13 cellular contexts compared by ENCODE assay signal in the genomic region with DNA sequence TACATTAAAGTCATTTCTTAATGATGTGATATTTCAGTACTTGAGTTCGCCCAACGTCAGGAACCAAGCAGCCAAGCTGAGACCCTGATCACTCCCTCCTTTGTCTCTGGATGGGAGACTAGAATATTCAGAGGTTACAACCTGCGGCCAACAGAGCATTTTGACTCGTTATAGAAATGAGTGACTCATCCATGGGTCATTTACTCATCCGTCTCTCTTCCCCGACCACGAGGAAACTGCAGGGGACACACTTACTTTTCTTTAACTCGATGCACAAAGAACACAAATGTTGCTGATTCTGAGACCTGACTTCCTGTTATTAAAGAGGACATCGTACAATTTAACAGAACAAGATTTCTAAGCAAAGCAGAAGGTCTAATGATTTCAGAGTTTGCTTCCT.
DNase-seq lines count a peak whose midpoint lies in the region; ATAC-seq, FAIRE-seq and TF ChIP-seq lines count a peak whose summit lies in the region.
"Had no signal": no experiment of that assay in that cellular context is flagged by ENCODE, and none has a peak within 500 bp of the region (broad histone marks: within the 10 kb centered on the region; RNA-seq: fewer than 3 reads in every experiment).

No MANE protein-coding gene starts in this region.

- H3K4me3 ChIP-seq in endothelial cell of umbilical vein (replicated peaks in 1 of 3; ENCODE audit: insufficient read depth in 1 of 3, low read depth in 1 of 3, low read length in 3 of 3) (no peak overlapping the region), small intestine (ENCODE audit: low read depth in 1 of 2, low read length in 2 of 2) (no peak overlapping the region)
- H3K4me3 ChIP-seq: skin epidermis had no signal

- H3K27ac ChIP-seq in endothelial cell of umbilical vein (ENCODE audit: insufficient read depth, low read depth, low read length) (peak overlapping the region; percentile 71), small intestine (ENCODE audit: low read depth in 1 of 2, low read length in 1 of 2) (peak overlapping the region in 1 of 2 donors; percentile 9)

- no peak for TF ChIP-seq CTCF in activated CD8-positive, alpha-beta T cell treated with anti-CD3 and anti-CD28 coated beads for 36 hours (IDR thresholded peaks at IDR 0.05)
- TF ChIP-seq CTCF in endothelial cell of umbilical vein (IDR thresholded peaks at IDR 0.05; ENCODE audit: extremely low read depth in 1 of 2, insufficient read depth in 1 of 2, low read depth in 1 of 2, low read length in 2 of 2), result no peak

- H3K9me3 ChIP-seq in endothelial cell of umbilical vein (replicated peaks; ENCODE audit: control insufficient read depth, insufficient read depth, low read length) (no peaks in the 10 kb centered on the region), small intestine (ENCODE audit: control insufficient read depth, low read depth) (no peaks in the 10 kb centered on the region)
- H3K9me3 ChIP-seq: BE2C had no signal

- CTCF ChIA-PET in activated CD8-positive, alpha-beta T cell treated with anti-CD3 and anti-CD28 coated beads for 36 hours (lab: Charles Lee), result no interaction called here
- CTCF ChIA-PET in activated CD8-positive, alpha-beta T cell treated with anti-CD3 and anti-CD28 coated beads, Interleukin-2, amount 10 ng/mL, durations not matched to agents 7 days and 5 days (lab: Charles Lee), result no interaction called here
- CTCF ChIA-PET in endothelial cell of umbilical vein (lab: Charles Lee), result interaction anchor here (0.9 kb wide), 1 partner anchor 106 kb away, joined by 4 read pairs; no protein-coding TSS in a partner anchor

- 42 to 63% (median 61%) methylated on average over 9 of the region's 9 CpGs for WGBS in small intestine, 3 donors

- peak; percentile 90 for FAIRE-seq in endothelial cell of umbilical vein (lab: Jason Lieb, UNC)
- no peak for FAIRE-seq in small intestine (lab: Jason Lieb, UNC)

- TF ChIP-seq POLR2A in endothelial cell of umbilical vein (IDR thresholded peaks at IDR 0.05; ENCODE audit: low read depth, low read length), result peak; percentile 12

- H3K27me3 ChIP-seq in endothelial cell of umbilical vein (ENCODE audit: control insufficient read depth in 2 of 2, insufficient read depth in 2 of 2, low read length in 2 of 2), result no peaks in the 10 kb centered on the region
- H3K27me3 ChIP-seq in small intestine (ENCODE audit: control insufficient read depth in 2 of 2, insufficient read depth in 2 of 2, low read length in 2 of 2), result no peaks in the 10 kb centered on the region
- H3K27me3 ChIP-seq: BE2C had no signal

- H3K4me1 ChIP-seq in endothelial cell of umbilical vein (ENCODE audit: control insufficient read depth, extremely low read depth, insufficient read depth, low read length) (peaks cover 76% of the 10 kb centered on the region), small intestine (ENCODE audit: control insufficient read depth in 2 of 2, insufficient read depth in 1 of 2, low read depth in 1 of 2, low read length in 1 of 2) (no peaks in the 10 kb centered on the region)
- H3K4me1 ChIP-seq: BE2C had no signal

- ATAC-seq in activated CD8-positive, alpha-beta T cell treated with anti-CD3 and anti-CD28 coated beads for 36 hours, result peak; percentile 39
- ATAC-seq in activated CD8-positive, alpha-beta T cell treated with anti-CD3 and anti-CD28 coated beads, Interleukin-2, amount 10 ng/mL, durations not matched to agents 7 days and 5 days, result no peak
- no peak for ATAC-seq in HG03280 (IDR thresholded peaks at IDR 0.05; ENCODE audit: unreplicated experiment)

- no peaks in the 10 kb centered on the region for H3K27me3 Mint-ChIP-seq in activated CD8-positive, alpha-beta T cell treated with anti-CD3 and anti-CD28 coated beads for 36 hours
- no peaks in the 10 kb centered on the region for H3K27me3 Mint-ChIP-seq in activated CD8-positive, alpha-beta T cell treated with anti-CD3 and anti-CD28 coated beads, Interleukin-2, amount 10 ng/mL, durations not matched to agents 7 days and 5 days (ENCODE audit: low read depth)
- H3K27me3 Mint-ChIP-seq: activated naive CD8-positive, alpha-beta T cell had no signal

- H4K20me1 ChIP-seq in endothelial cell of umbilical vein (replicated peaks; ENCODE audit: control insufficient read depth, extremely low read depth, insufficient read depth, low read length), result no peaks in the 10 kb centered on the region

- no peak overlapping the region for H2AFZ ChIP-seq in endothelial cell of umbilical vein (ENCODE audit: low read depth, low read length)

- H3K4me3 Mint-ChIP-seq in activated CD8-positive, alpha-beta T cell treated with anti-CD3 and anti-CD28 coated beads for 36 hours, result no peak overlapping the region
- no peak overlapping the region for H3K4me3 Mint-ChIP-seq in activated CD8-positive, alpha-beta T cell treated with anti-CD3 and anti-CD28 coated beads, Interleukin-2, amount 10 ng/mL, durations not matched to agents 7 days and 5 days
- H3K4me3 Mint-ChIP-seq: activated naive CD8-positive, alpha-beta T cell; T-helper 1 cell treated with Interleukin-12 subunit alpha and Interleukin-12 subunit beta and Interleukin-4 antibody, amounts not matched to agents 30 μg/mL and 1 μg/mL, for 36 hours had no signal

- POLR2A ChIA-PET in activated CD8-positive, alpha-beta T cell treated with anti-CD3 and anti-CD28 coated beads for 36 hours (lab: Charles Lee), result no interaction called here
- POLR2A ChIA-PET in activated CD8-positive, alpha-beta T cell treated with anti-CD3 and anti-CD28 coated beads, Interleukin-2, amount 10 ng/mL, durations not matched to agents 7 days and 5 days (lab: Charles Lee), result no interaction called here
- POLR2A ChIA-PET in endothelial cell of umbilical vein (lab: Charles Lee), result no interaction called here

- H3K4me2 ChIP-seq in endothelial cell of umbilical vein (ENCODE audit: insufficient read depth, low read length), result peak overlapping the region; percentile 50

- no peaks in the 10 kb centered on the region for H3K9me3 Mint-ChIP-seq in activated CD8-positive, alpha-beta T cell treated with anti-CD3 and anti-CD28 coated beads for 36 hours
- no peaks in the 10 kb centered on the region for H3K9me3 Mint-ChIP-seq in activated CD8-positive, alpha-beta T cell treated with anti-CD3 and anti-CD28 coated beads, Interleukin-2, amount 10 ng/mL, durations not matched to agents 7 days and 5 days (ENCODE audit: insufficient read depth)
- H3K9me3 Mint-ChIP-seq: T-helper 1 cell treated with Interleukin-12 subunit alpha and Interleukin-12 subunit beta and Interleukin-4 antibody, amounts not matched to agents 30 μg/mL and 1 μg/mL, for 36 hours had no signal

- H3K9me1 ChIP-seq in endothelial cell of umbilical vein (replicated peaks; ENCODE audit: control insufficient read depth, extremely low read depth, insufficient read depth, low read length), result no peaks in the 10 kb centered on the region

- H3K27ac Mint-ChIP-seq in activated CD8-positive, alpha-beta T cell treated with anti-CD3 and anti-CD28 coated beads for 36 hours, result no peak overlapping the region
- no peak overlapping the region for H3K27ac Mint-ChIP-seq in activated CD8-positive, alpha-beta T cell treated with anti-CD3 and anti-CD28 coated beads, Interleukin-2, amount 10 ng/mL, durations not matched to agents 7 days and 5 days
- H3K27ac Mint-ChIP-seq: activated naive CD8-positive, alpha-beta T cell; T-helper 1 cell treated with Interleukin-12 subunit alpha and Interleukin-12 subunit beta and Interleukin-4 antibody, amounts not matched to agents 30 μg/mL and 1 μg/mL, for 36 hours had no signal

- intact Hi-C loops in activated CD8-positive, alpha-beta T cell treated with anti-CD3 and anti-CD28 coated beads for 36 hours (cut with micrococcal nuclease), result no loop called here
- intact Hi-C loops in endothelial cell of umbilical vein (cut with micrococcal nuclease), result loop anchor here (1.0 kb wide), 1 partner anchor 199 kb away; no protein-coding TSS in a partner anchor

- no TSS peak for BruUV-seq in endothelial cell of umbilical vein (replicated peaks; lab: Mats Ljungman, UMichigan)

- peaks cover 13% of the 10 kb centered on the region for H3K4me1 Mint-ChIP-seq in activated CD8-positive, alpha-beta T cell treated with anti-CD3 and anti-CD28 coated beads for 36 hours (ENCODE audit: low read depth)
- no peaks in the 10 kb centered on the region for H3K4me1 Mint-ChIP-seq in activated CD8-positive, alpha-beta T cell treated with anti-CD3 and anti-CD28 coated beads, Interleukin-2, amount 10 ng/mL, durations not matched to agents 7 days and 5 days (ENCODE audit: low read depth)

- peaks cover 11% of the 10 kb centered on the region for H3K79me2 ChIP-seq in endothelial cell of umbilical vein (ENCODE audit: control insufficient read depth, insufficient read depth, low read length)

- peak; percentile 14 for DNase-seq in activated CD8-positive, alpha-beta T cell treated with anti-CD3 and anti-CD28 coated beads for 36 hours
- DNase-seq in activated CD8-positive, alpha-beta T cell treated with anti-CD3 and anti-CD28 coated beads, Interleukin-2, amount 10 ng/mL, durations not matched to agents 7 days and 5 days, result no peak
- peak; percentile 72 for DNase-seq in NOMO-1 treated with DMSO at 0.1 percent for 48 hours (lab: John Stamatoyannopoulos, UW; ENCODE audit: unreplicated experiment)
- peak; percentile 73 for DNase-seq in endothelial cell of umbilical vein (ENCODE audit: low read depth, low spot score)
- DNase-seq in small intestine, result peak; percentile 13
- DNase-seq in UCSD-AML1 (lab: John Stamatoyannopoulos, UW; ENCODE audit: unreplicated experiment), result no peak
- DNase-seq in cortex of kidney (lab: John Stamatoyannopoulos, UW), result no peak
- DNase-seq: BE2C, NCI-H1436 treated with DMSO at 0.1 percent for 48 hours had no signal

- H3K36me3 ChIP-seq in endothelial cell of umbilical vein (ENCODE audit: control insufficient read depth in 2 of 2, extremely low read depth in 1 of 2, insufficient read depth in 2 of 2, low read length in 2 of 2) (no peaks in the 10 kb centered on the region), small intestine (ENCODE audit: control insufficient read depth in 2 of 2, insufficient read depth in 2 of 2, low read length in 2 of 2) (no peaks in the 10 kb centered on the region)
- H3K36me3 ChIP-seq: BE2C had no signal

- no peaks in the 10 kb centered on the region for H3K36me3 Mint-ChIP-seq in activated CD8-positive, alpha-beta T cell treated with anti-CD3 and anti-CD28 coated beads for 36 hours (ENCODE audit: low read depth)
- H3K36me3 Mint-ChIP-seq in activated CD8-positive, alpha-beta T cell treated with anti-CD3 and anti-CD28 coated beads, Interleukin-2, amount 10 ng/mL, durations not matched to agents 7 days and 5 days (ENCODE audit: low read depth), result no peaks in the 10 kb centered on the region
- H3K36me3 Mint-ChIP-seq: activated naive CD8-positive, alpha-beta T cell had no signal

- peak overlapping the region; percentile 17 for H3K9ac ChIP-seq in endothelial cell of umbilical vein (replicated peaks; ENCODE audit: extremely low read depth, insufficient read depth, low read length)

- dilution Hi-C loops in endothelial cell of umbilical vein (cut with MboI; ENCODE audit: extremely low pct_ligation_motif_present, low sequenced_read_pairs), result no loop called here

TF ChIP-seq in endothelial cell of umbilical vein, 7 proteins besides CTCF, POLR2A, EP300 and RAD21 (continues in another document):
- no peak for TF ChIP-seq MYC (IDR thresholded peaks at IDR 0.05; ENCODE audit: low read depth, low read length)
- TF ChIP-seq, protein P1, sequence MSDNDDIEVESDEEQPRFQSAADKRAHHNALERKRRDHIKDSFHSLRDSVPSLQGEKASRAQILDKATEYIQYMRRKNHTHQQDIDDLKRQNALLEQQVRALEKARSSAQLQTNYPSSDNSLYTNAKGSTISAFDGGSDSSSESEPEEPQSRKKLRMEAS (IDR thresholded peaks at IDR 0.05; ENCODE audit: insufficient read depth, insufficient read length), result no peak

Comparison
In these comparisons a context has a peak if more than half of its experiments do, and no peak if none do; other contexts are left out.
1. DNase-seq: peak in activated CD8-positive, alpha-beta T cell treated with anti-CD3 and anti-CD28 coated beads for 36 hours (single experiment), NOMO-1 treated with DMSO at 0.1 percent for 48 hours (single experiment), endothelial cell of umbilical vein (single experiment) and small intestine (single experiment); none in activated CD8-positive, alpha-beta T cell treated with anti-CD3 and anti-CD28 coated beads, Interleukin-2, amount 10 ng/mL, durations not matched to agents 7 days and 5 days (single experiment), UCSD-AML1 (single experiment) and cortex of kidney (single experiment).